15 cellular contexts compared by ENCODE assay signal in genomic region chr15:38300395-38300794, GRCh38. TPM values are rescaled to one million over a fixed set of nuclear protein-coding genes. Genes with fewer than 3 reads are reported as not detected.
DNase-seq lines count a peak whose midpoint lies in the region; ATAC-seq and TF ChIP-seq lines count a peak whose summit lies in the region.
"Had no signal": no experiment of that assay in that cellular context is flagged by ENCODE, and none has a peak within 500 bp of the region (broad histone marks: within the 10 kb centered on the region; RNA-seq: fewer than 3 reads in every experiment).

No MANE protein-coding gene starts in this region.

- no peak overlapping the region for H2BK120ac ChIP-seq in IMR-90 (ENCODE audit: low read depth, low read length)

- WGBS in IMR-90 (ENCODE audit: extremely low coverage in 2 of 2, insufficient read length in 1 of 2), 2 experiments, result no CpG with 5 or more reads among the region's 2 CpGs

- peaks cover 9% of the 10 kb centered on the region for H3K9me1 ChIP-seq in IMR-90 (ENCODE audit: insufficient read depth, low read length)

- H4K5ac ChIP-seq in IMR-90 (ENCODE audit: low read depth, low read length), result no peak overlapping the region

- H3K56ac ChIP-seq in IMR-90 (ENCODE audit: extremely low read depth, insufficient read depth, low read length), result no peak overlapping the region

- H3K4me3 Mint-ChIP-seq in activated T-helper 17 cell treated with anti-CD3 and anti-CD28 coated beads, Interleukin-2, amount 50 U/mL, for 72 hours, result no peak overlapping the region
- H3K4me3 Mint-ChIP-seq in activated naive CD8-positive, alpha-beta T cell treated with anti-CD3 and anti-CD28 coated beads for 36 hours, result no peak overlapping the region
- H3K4me3 Mint-ChIP-seq: nephron had no signal

- H3K36me3 ChIP-seq in IMR-90 (ENCODE audit: control insufficient read depth, insufficient read depth, low read length), result 0 out of 2 replicates have a peak, but pooled peaks cover 2% of the 10 kb centered on the region
- H3K36me3 ChIP-seq: colonic mucosa had no signal

- H3K9me3 ChIP-seq in IMR-90 (ENCODE audit: control insufficient read depth, insufficient read depth, low read length), result no peaks in the 10 kb centered on the region
- H3K9me3 ChIP-seq: colonic mucosa had no signal

- no peak overlapping the region for H3K14ac ChIP-seq in IMR-90 (replicated peaks; ENCODE audit: low read depth, low read length)

- TF ChIP-seq RAD21 in IMR-90 (IDR thresholded peaks at IDR 0.05; ENCODE audit: low read length), result no peak

- intact Hi-C loops in IMR-90 (cut with micrococcal nuclease), result loop anchor here (5.0 kb wide), 1 partner anchor 47 kb away; no protein-coding TSS in a partner anchor

- H2BK20ac ChIP-seq in IMR-90 (ENCODE audit: low read depth, low read length), result no peak overlapping the region

- in situ Hi-C loops in IMR-90 (cut with MboI; ENCODE audit: low sequenced_read_pairs), result no loop called here

- H4K91ac ChIP-seq in IMR-90 (ENCODE audit: insufficient read depth, low read depth, low read length), result no peak overlapping the region

- peak overlapping the region; percentile 29 for H2BK5ac ChIP-seq in IMR-90 (ENCODE audit: low read depth, low read length, poor library complexity, severe bottlenecking)

- no peaks in the 10 kb centered on the region for H3K9me3 Mint-ChIP-seq in activated T-helper 17 cell treated with anti-CD3 and anti-CD28 coated beads, Interleukin-2, amount 50 U/mL, for 72 hours
- no peaks in the 10 kb centered on the region for H3K9me3 Mint-ChIP-seq in activated naive CD8-positive, alpha-beta T cell treated with anti-CD3 and anti-CD28 coated beads for 36 hours
- H3K9me3 Mint-ChIP-seq: nephron had no signal

- ATAC-seq in IMR-90 (ENCODE audit: low read depth), result no peak; the same call in 1 of the 2 replicates
- peak; percentile 58 for ATAC-seq in activated T-helper 17 cell treated with anti-CD3 and anti-CD28 coated beads, Interleukin-2, amount 50 U/mL, for 72 hours (replicated peaks)
- no peak for ATAC-seq in HG02885 (IDR thresholded peaks at IDR 0.05; ENCODE audit: poor library complexity, unreplicated experiment)

- H2AFZ ChIP-seq in IMR-90 (replicated peaks; ENCODE audit: low read length, poor library complexity), result no peak overlapping the region

- H3K4ac ChIP-seq in IMR-90 (ENCODE audit: low read depth, low read length), result no peak overlapping the region

- H3K23ac ChIP-seq in IMR-90 (ENCODE audit: low read depth, low read length), result no peak overlapping the region

- H3K18ac ChIP-seq in IMR-90 (ENCODE audit: low read depth, low read length), result no peak overlapping the region

- no peak for TF ChIP-seq CTCF in IMR-90 (conservative IDR thresholded peaks at IDR 0.05; ENCODE audit: low read depth, low read length)

- no peak overlapping the region for H2AK5ac ChIP-seq in IMR-90 (ENCODE audit: low read depth, low read length)

- H3K4me1 ChIP-seq in IMR-90 (ENCODE audit: control insufficient read depth, insufficient read depth, low read length), result peaks cover 4% of the 10 kb centered on the region
- H3K4me1 ChIP-seq: colonic mucosa had no signal

- no peaks in the 10 kb centered on the region for H3K36me3 Mint-ChIP-seq in activated T-helper 17 cell treated with anti-CD3 and anti-CD28 coated beads, Interleukin-2, amount 50 U/mL, for 72 hours (ENCODE audit: low read depth)
- H3K36me3 Mint-ChIP-seq in activated naive CD8-positive, alpha-beta T cell treated with anti-CD3 and anti-CD28 coated beads for 36 hours, result peaks cover 4% of the 10 kb centered on the region

- peaks cover 15 to 71% of the 10 kb centered on the region in 2 experiments for H3K79me1 ChIP-seq in IMR-90 (ENCODE audit: low read depth in 1 of 2, low read length in 2 of 2)

- no peak overlapping the region for H3K9ac ChIP-seq in IMR-90 (ENCODE audit: low read depth, low read length)

- no peak for TF ChIP-seq POLR2A in IMR-90 (IDR thresholded peaks at IDR 0.05; ENCODE audit: low read depth, low read length)

- DNase-seq in EL (peak; percentile 51), IMR-90 (peak; percentile 34), hepatic stellate cell (ENCODE audit: low spot score) (peak; percentile 10), NCI-H226 (no peak), ureter (ENCODE audit: low spot score) (no peak)
- no peak for DNase-seq in activated naive CD8-positive, alpha-beta T cell treated with anti-CD3 and anti-CD28 coated beads for 36 hours
- DNase-seq: amygdala, colonic mucosa, COR-L47, head of caudate nucleus, NCI-H1694 treated with DMSO at 0.1 percent for 48 hours, NCI-H524 treated with DMSO at 0.1 percent for 48 hours had no signal

- peaks cover 64% of the 10 kb centered on the region for H4K20me1 ChIP-seq in IMR-90 (ENCODE audit: insufficient read depth, low read length)

- POLR2A ChIA-PET in IMR-90 (lab: Charles Lee; ENCODE audit: unreplicated experiment), result no interaction called here

- H2BK15ac ChIP-seq in IMR-90 (ENCODE audit: low read depth, low read length), result no peak overlapping the region

- CTCF ChIA-PET in IMR-90 (lab: Yijun Ruan, JAX), result no interaction called here

- no TSS peak for BruUV-seq in IMR-90 (replicated peaks; lab: Mats Ljungman, UMichigan)

- dilution Hi-C loops in IMR-90 (cut with HindIII; ENCODE audit: low sequenced_read_pairs, unreplicated experiment), result no loop called here

- peaks cover 29% of the 10 kb centered on the region for H3K27me3 Mint-ChIP-seq in activated T-helper 17 cell treated with anti-CD3 and anti-CD28 coated beads, Interleukin-2, amount 50 U/mL, for 72 hours
- peaks cover 3% of the 10 kb centered on the region for H3K27me3 Mint-ChIP-seq in activated naive CD8-positive, alpha-beta T cell treated with anti-CD3 and anti-CD28 coated beads for 36 hours

- H3K27ac ChIP-seq in IMR-90 (ENCODE audit: insufficient read depth, low read length), result no peak overlapping the region
- H3K27ac ChIP-seq: colonic mucosa had no signal

- no peak overlapping the region for H2AK9ac ChIP-seq in IMR-90 (replicated peaks; ENCODE audit: low read depth, low read length, poor library complexity)

- H3K4me1 Mint-ChIP-seq in activated T-helper 17 cell treated with anti-CD3 and anti-CD28 coated beads, Interleukin-2, amount 50 U/mL, for 72 hours, result no peaks in the 10 kb centered on the region
- peaks cover 7% of the 10 kb centered on the region for H3K4me1 Mint-ChIP-seq in activated naive CD8-positive, alpha-beta T cell treated with anti-CD3 and anti-CD28 coated beads for 36 hours

- H3K4me2 ChIP-seq in IMR-90 (ENCODE audit: low read depth, low read length), result peak overlapping the region; percentile 54

- H3K4me3 ChIP-seq in IMR-90 (ENCODE audit: insufficient read depth, low read depth, low read length), result no peak overlapping the region
- H3K4me3 ChIP-seq: colonic mucosa had no signal

- no peaks in the 10 kb centered on the region for H3K27me3 ChIP-seq in IMR-90 (ENCODE audit: control insufficient read depth, insufficient read depth, low read length)
- H3K27me3 ChIP-seq: colonic mucosa had no signal

- no peak overlapping the region for H3K27ac Mint-ChIP-seq in activated T-helper 17 cell treated with anti-CD3 and anti-CD28 coated beads, Interleukin-2, amount 50 U/mL, for 72 hours
- no peak overlapping the region for H3K27ac Mint-ChIP-seq in activated naive CD8-positive, alpha-beta T cell treated with anti-CD3 and anti-CD28 coated beads for 36 hours
- H3K27ac Mint-ChIP-seq: nephron had no signal

- no peak overlapping the region for H4K8ac ChIP-seq in IMR-90 (ENCODE audit: low read depth in 2 of 2, low read length in 2 of 2)

TF ChIP-seq in IMR-90, 13 proteins besides CTCF, POLR2A, EP300 and RAD21:
- no peak for TF ChIP-seq MAZ (IDR thresholded peaks at IDR 0.05; ENCODE audit: borderline replicate concordance, low read depth, low read length)
- TF ChIP-seq SMC3 (IDR thresholded peaks at IDR 0.05; ENCODE audit: low read depth, low read length), result no peak
- peak; percentile 74 for TF ChIP-seq CEBPB (IDR thresholded peaks at IDR 0.05; ENCODE audit: low read depth, low read length)
- TF ChIP-seq, protein P1, sequence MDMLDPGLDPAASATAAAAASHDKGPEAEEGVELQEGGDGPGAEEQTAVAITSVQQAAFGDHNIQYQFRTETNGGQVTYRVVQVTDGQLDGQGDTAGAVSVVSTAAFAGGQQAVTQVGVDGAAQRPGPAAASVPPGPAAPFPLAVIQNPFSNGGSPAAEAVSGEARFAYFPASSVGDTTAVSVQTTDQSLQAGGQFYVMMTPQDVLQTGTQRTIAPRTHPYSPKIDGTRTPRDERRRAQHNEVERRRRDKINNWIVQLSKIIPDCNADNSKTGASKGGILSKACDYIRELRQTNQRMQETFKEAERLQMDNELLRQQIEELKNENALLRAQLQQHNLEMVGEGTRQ (IDR thresholded peaks at IDR 0.05; ENCODE audit: low read depth, low read length), result no peak
- TF ChIP-seq RCOR1 (IDR thresholded peaks at IDR 0.05; ENCODE audit: insufficient replicate concordance, low read length), result no peak
- TF ChIP-seq MAFK (IDR thresholded peaks at IDR 0.05; ENCODE audit: low read depth, low read length), result no peak
- no peak for TF ChIP-seq FOS (IDR thresholded peaks at IDR 0.05; ENCODE audit: low read depth, low read length)
- TF ChIP-seq ELK1 (IDR thresholded peaks at IDR 0.05; ENCODE audit: borderline replicate concordance, low read depth, low read length), result no peak
- no peak for TF ChIP-seq MXI1 (IDR thresholded peaks at IDR 0.05; ENCODE audit: borderline replicate concordance, low read depth, low read length)
- no peak for TF ChIP-seq CHD1 (IDR thresholded peaks at IDR 0.05; ENCODE audit: low read depth, low read length)
- no peak for TF ChIP-seq RFX5 (IDR thresholded peaks at IDR 0.05; ENCODE audit: low read depth, low read length)
- 0 out of 2 replicates have a peak, but pooled peaks have one; percentile 10 for TF ChIP-seq NFE2L2 (IDR thresholded peaks at IDR 0.05; ENCODE audit: low read depth, low read length)
- no peak for TF ChIP-seq BHLHE40 (IDR thresholded peaks at IDR 0.05; ENCODE audit: low read depth, low read length)

RNA-seq across cellular contexts. Expression of gene SPRED1, which starts 47.8 kb away (rescaled TPM):
- total RNA-seq in IMR-90 (2012; rRNA removed) (17.9 and 38.3 TPM in 2 replicates), ureter (22.5 TPM)
- polyA plus RNA-seq in IMR-90 (2012; rRNA removed), result 4.8 and 6.6 TPM in 2 replicates
- polyA plus RNA-seq in IMR-90 (2012; cell fraction: cytosol; rRNA removed), result 2.4 and 2.7 TPM in 2 replicates
- 2.4 and 6.4 TPM in 2 replicates for polyA plus RNA-seq in IMR-90 (2012; cell fraction: nucleus; rRNA removed; ENCODE audit: low replicate concordance)
- under 1 TPM; 0.09 to 0.19 TPM for total RNA-seq in activated T-helper 17 cell treated with anti-CD3 and anti-CD28 coated beads, Interleukin-2, amount 50 U/mL, for 72 hours
- total RNA-seq in activated naive CD8-positive, alpha-beta T cell treated with anti-CD3 and anti-CD28 coated beads for 36 hours, result 1 to 10 TPM; 3.2 TPM

Comparison
In these comparisons a context has a peak if more than half of its experiments do, and no peak if none do; other contexts are left out.
1. DNase-seq: peak in EL (single experiment), IMR-90 (single experiment) and hepatic stellate cell (single experiment); none in NCI-H226 (single experiment), activated naive CD8-positive, alpha-beta T cell treated with anti-CD3 and anti-CD28 coated beads for 36 hours (single experiment) and ureter (single experiment).